Comparison of ENCODE assay signal across 12 cellular contexts in genomic region chr9:128243486-128244415, GRCh38. TPM values are rescaled to one million over a fixed set of nuclear protein-coding genes. Genes with fewer than 3 reads are reported as not detected.
DNase-seq lines count a peak whose midpoint lies in the region; ATAC-seq and TF ChIP-seq lines count a peak whose summit lies in the region.
"Had no signal": no experiment of that assay in that cellular context is flagged by ENCODE, and none has a peak within 500 bp of the region (broad histone marks: within the 10 kb centered on the region; RNA-seq: fewer than 3 reads in every experiment).

No MANE protein-coding gene starts in this region.

- TF ChIP-seq CTCF in AG09309 (IDR thresholded peaks at IDR 0.05; ENCODE audit: control insufficient read depth, insufficient read depth, low read depth, low read length, missing control alignments) (no peak), WTC11 (IDR thresholded peaks at IDR 0.05) (no peak), foreskin fibroblast (IDR thresholded peaks at IDR 0.05; ENCODE audit: low read depth, low read length) (no peak), osteocyte (IDR thresholded peaks at IDR 0.05) (no peak)

- H3K4me3 Mint-ChIP-seq in WTC11 (no peak overlapping the region), osteocyte (ENCODE audit: unreplicated experiment) (peak overlapping the region; percentile 69)
- no peak overlapping the region for H3K4me3 Mint-ChIP-seq in activated CD8-positive, alpha-beta memory T cell treated with anti-CD3 and anti-CD28 coated beads, Interleukin-2, amount 10 ng/mL, durations not matched to agents 7 days and 5 days
- H3K4me3 Mint-ChIP-seq: IgD-negative memory B cell had no signal

- H3K4me3 ChIP-seq in AG09309 (ENCODE audit: control insufficient read depth, low read depth, low read length) (peak overlapping the region; percentile 76), foreskin fibroblast (ENCODE audit: low read depth in 1 of 2, low read length in 2 of 2) (peak overlapping the region; percentile 61 to 89)

- peaks cover 9% of the 10 kb centered on the region for H3K36me3 Mint-ChIP-seq in WTC11
- H3K36me3 Mint-ChIP-seq in osteocyte (ENCODE audit: unreplicated experiment), result no peaks in the 10 kb centered on the region
- no peaks in the 10 kb centered on the region for H3K36me3 Mint-ChIP-seq in activated CD8-positive, alpha-beta memory T cell treated with anti-CD3 and anti-CD28 coated beads, Interleukin-2, amount 10 ng/mL, durations not matched to agents 7 days and 5 days
- H3K36me3 Mint-ChIP-seq: IgD-negative memory B cell had no signal

- CTCF ChIA-PET in WTC11 (lab: Charles Lee), result interaction anchor here (1.4 to 2.7 kb wide), 2 partner anchors 11 to 126 kb away, joined by 4 to 7 read pairs; no protein-coding TSS in a partner anchor
- CTCF ChIA-PET in activated CD8-positive, alpha-beta memory T cell treated with anti-CD3 and anti-CD28 coated beads, Interleukin-2, amount 10 ng/mL, durations not matched to agents 7 days and 5 days (lab: Charles Lee), result interaction anchor here (1.5 kb wide), 1 partner anchor 119 kb away, joined by 3 read pairs; no protein-coding TSS in a partner anchor

- H3K9me3 Mint-ChIP-seq in WTC11 (no peaks in the 10 kb centered on the region), osteocyte (ENCODE audit: unreplicated experiment) (no peaks in the 10 kb centered on the region)
- no peaks in the 10 kb centered on the region for H3K9me3 Mint-ChIP-seq in activated CD8-positive, alpha-beta memory T cell treated with anti-CD3 and anti-CD28 coated beads, Interleukin-2, amount 10 ng/mL, durations not matched to agents 7 days and 5 days (ENCODE audit: low read depth)
- H3K9me3 Mint-ChIP-seq: IgD-negative memory B cell had no signal

- peaks cover 15% of the 10 kb centered on the region for H3K4me1 Mint-ChIP-seq in WTC11
- peaks cover 38% of the 10 kb centered on the region for H3K4me1 Mint-ChIP-seq in osteocyte (ENCODE audit: unreplicated experiment)
- H3K4me1 Mint-ChIP-seq in activated CD8-positive, alpha-beta memory T cell treated with anti-CD3 and anti-CD28 coated beads, Interleukin-2, amount 10 ng/mL, durations not matched to agents 7 days and 5 days, result peaks cover 10% of the 10 kb centered on the region

- POLR2A ChIA-PET in WTC11 (lab: Charles Lee), result interaction anchor here (0.9 kb wide), 1 partner anchor 32 kb away, joined by 3 read pairs; the partner anchor contains the start of genes GOLGA2 and SWI5

- no peak for ATAC-seq in WTC11
- ATAC-seq in GM21447 (IDR thresholded peaks at IDR 0.05; ENCODE audit: unreplicated experiment), result no peak
- no peak for ATAC-seq in activated CD8-positive, alpha-beta memory T cell treated with anti-CD3 and anti-CD28 coated beads, Interleukin-2, amount 10 ng/mL, durations not matched to agents 7 days and 5 days

- H3K27ac Mint-ChIP-seq in WTC11, result 0 out of 2 replicates have a peak overlapping the region, but pooled peaks have one; percentile 9
- peak overlapping the region; percentile 81 for H3K27ac Mint-ChIP-seq in osteocyte (ENCODE audit: unreplicated experiment)
- no peak overlapping the region for H3K27ac Mint-ChIP-seq in activated CD8-positive, alpha-beta memory T cell treated with anti-CD3 and anti-CD28 coated beads, Interleukin-2, amount 10 ng/mL, durations not matched to agents 7 days and 5 days

- DNase-seq in AG09309 (ENCODE audit: low read depth), result no peak
- no peak for DNase-seq in WTC11 (ENCODE audit: low spot score)
- peak; percentile 49 to 76 for DNase-seq in foreskin fibroblast
- DNase-seq in osteocyte (ENCODE audit: extremely low spot score, unreplicated experiment), result no peak
- DNase-seq in SHP77 treated with DMSO at 0.1 percent for 48 hours (lab: John Stamatoyannopoulos, UW), result no peak
- no peak for DNase-seq in NCI-H2107 (lab: John Stamatoyannopoulos, UW)
- no peak for DNase-seq in activated CD8-positive, alpha-beta memory T cell treated with anti-CD3 and anti-CD28 coated beads, Interleukin-2, amount 10 ng/mL, durations not matched to agents 7 days and 5 days
- DNase-seq: activated naive CD4-positive, alpha-beta T cell treated with Interleukin-2 at 50 U/mL for 16 hours; BE2C; retina had no signal

- peaks cover 4% of the 10 kb centered on the region; the same call in 1 of the 2 replicates for H3K27me3 Mint-ChIP-seq in WTC11 (ENCODE audit: low read depth)
- H3K27me3 Mint-ChIP-seq in osteocyte (ENCODE audit: unreplicated experiment), result no peaks in the 10 kb centered on the region
- H3K27me3 Mint-ChIP-seq in activated CD8-positive, alpha-beta memory T cell treated with anti-CD3 and anti-CD28 coated beads, Interleukin-2, amount 10 ng/mL, durations not matched to agents 7 days and 5 days, result peaks cover 18% of the 10 kb centered on the region

TF ChIP-seq in WTC11, 78 proteins besides CTCF, POLR2A, EP300 and RAD21:
- no peak for TF ChIP-seq ZNF138 (CRISPR knock-in tag; conservative IDR thresholded peaks at IDR 0.05)
- TF ChIP-seq IRF1 (CRISPR knock-in tag; IDR thresholded peaks at IDR 0.05), result no peak
- TF ChIP-seq FOXK1 (CRISPR knock-in tag; IDR thresholded peaks at IDR 0.05), result no peak
- TF ChIP-seq CDX4 (CRISPR knock-in tag; IDR thresholded peaks at IDR 0.05; ENCODE audit: borderline replicate concordance), result no peak
TF ChIP-seq in WTC11: peak in this region for 0.

RNA-seq across cellular contexts. Expression of gene GOLGA2, which starts 32.1 kb away (rescaled TPM):
- total RNA-seq in WTC11 (2021) (54.7 to 66.3 TPM (median 58.8 TPM) in 3 replicates), osteocyte (176 and 184 TPM in 2 replicates)
- total RNA-seq in activated CD8-positive, alpha-beta memory T cell treated with anti-CD3 and anti-CD28 coated beads, Interleukin-2, amount 10 ng/mL, durations not matched to agents 7 days and 5 days, result 10 to 100 TPM; 47.6 to 57.2 TPM

RNA-seq across cellular contexts. Expression of gene SWI5, which starts 32.3 kb away (rescaled TPM):
- total RNA-seq in WTC11 (2021) (26.2 to 32.0 TPM (median 31.7 TPM) in 3 replicates), osteocyte (24.7 and 26.4 TPM in 2 replicates)
- total RNA-seq in activated CD8-positive, alpha-beta memory T cell treated with anti-CD3 and anti-CD28 coated beads, Interleukin-2, amount 10 ng/mL, durations not matched to agents 7 days and 5 days, result 10 to 100 TPM; 11.8 to 12.1 TPM

RNA-seq across cellular contexts. Expression of gene DNM1, which starts 40.6 kb away (rescaled TPM):
- total RNA-seq in WTC11 (2021) (79.0 to 105 TPM (median 92.4 TPM) in 3 replicates), osteocyte (40.2 and 45.4 TPM in 2 replicates)
- under 1 TPM; 0.40 to 0.79 TPM for total RNA-seq in activated CD8-positive, alpha-beta memory T cell treated with anti-CD3 and anti-CD28 coated beads, Interleukin-2, amount 10 ng/mL, durations not matched to agents 7 days and 5 days

RNA-seq across cellular contexts. Expression of gene CIZ1, which starts 52.4 kb away (rescaled TPM):
- 86.1 to 90.6 TPM (median 90.2 TPM) in 3 replicates for total RNA-seq in WTC11 (2021)
- 147 and 170 TPM in 2 replicates for total RNA-seq in osteocyte
- total RNA-seq in activated CD8-positive, alpha-beta memory T cell treated with anti-CD3 and anti-CD28 coated beads, Interleukin-2, amount 10 ng/mL, durations not matched to agents 7 days and 5 days, result 100 to 1,000 TPM; 140 to 153 TPM

Comparison
In these comparisons a context has a peak if more than half of its experiments do, and no peak if none do; other contexts are left out.
1. DNase-seq: peak in foreskin fibroblast (2 of 2); none in AG09309 (single experiment), WTC11 (single experiment), osteocyte (single experiment), SHP77 treated with DMSO at 0.1 percent for 48 hours (single experiment), NCI-H2107 (single experiment) and activated CD8-positive, alpha-beta memory T cell treated with anti-CD3 and anti-CD28 coated beads, Interleukin-2, amount 10 ng/mL, durations not matched to agents 7 days and 5 days (single experiment).
2. RNA of gene DNM1, which starts 40.6 kb away (total RNA-seq): 79.0 to 105 TPM in WTC11 and 40.2 to 45.4 TPM in osteocyte; 0.40 to 0.79 TPM in activated CD8-positive, alpha-beta memory T cell treated with anti-CD3 and anti-CD28 coated beads, Interleukin-2, amount 10 ng/mL, durations not matched to agents 7 days and 5 days; every median in the first group is over 10 times any median in the second.